8 cellular contexts compared by ENCODE assay signal in the genomic region with DNA sequence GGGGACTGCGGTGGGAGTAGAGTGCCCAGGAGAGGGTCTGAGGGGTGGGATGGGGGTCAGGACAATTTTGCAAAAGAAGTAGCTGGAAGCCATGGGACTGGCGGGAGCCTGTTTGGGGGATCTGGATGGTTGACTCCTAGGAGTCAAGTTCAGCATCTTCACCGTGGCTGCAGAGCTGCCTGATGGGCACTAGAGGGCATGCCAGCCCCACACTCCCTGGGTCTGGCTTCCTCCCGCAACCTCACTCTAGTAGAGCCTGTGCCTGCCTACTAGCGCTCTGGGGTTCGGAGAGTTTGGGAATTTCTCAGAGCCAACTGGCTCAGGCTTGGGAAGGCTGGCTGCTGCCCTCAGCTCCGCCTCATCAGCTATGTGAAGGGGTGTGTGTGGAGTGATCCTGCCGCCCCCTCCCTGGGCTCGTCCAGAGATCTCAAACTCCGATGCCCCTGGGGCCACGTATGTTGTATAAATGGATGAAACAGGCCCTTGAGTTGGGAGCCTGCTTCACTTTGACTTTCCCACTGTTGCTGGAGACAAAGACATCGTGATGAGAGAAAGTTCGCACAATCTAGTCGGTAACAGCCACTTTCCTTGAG.
A peak's percentile ranks its signal among the peaks of the same experiment; 100 is the strongest.
DNase-seq lines count a peak whose midpoint lies in the region; ATAC-seq and TF ChIP-seq lines count a peak whose summit lies in the region.

No MANE protein-coding gene starts in this region.

- H3K27ac ChIP-seq in VCaP: no peak overlapping the region

- DNase-seq in DMS53 treated with DMSO at 0.1 percent for 48 hours (lab: John Stamatoyannopoulos, UW; ENCODE audit: unreplicated experiment): peak; percentile 32
- peak; percentile 73 for DNase-seq in HCEC 1CT
- peak; percentile 65 for DNase-seq in NCI-H1694 treated with DMSO at 0.1 percent for 48 hours (lab: John Stamatoyannopoulos, UW)
- DNase-seq in T47D (ENCODE audit: low read depth in 1 of 2, low spot score in 1 of 2): peak; percentile 77 to 80
- DNase-seq in iris pigment epithelial cell (ENCODE audit: low read depth): peak; percentile 68
- DNase-seq in stimulated activated CD4-positive, alpha-beta T cell treated with anti-CD3 and anti-CD28 coated beads, Interleukin-1b, Interleukin-23, amount 100 ng/mL, for 4 hours (ENCODE audit: low read depth in 2 of 2): peak; percentile 56 to 62

- in situ Hi-C loops in T47D (cut with HindIII; ENCODE audit: low pct_unique_long_range_greater_than_20kb, low sequenced_read_pairs): no loop called here

- no peak for ATAC-seq in GM21515 (IDR thresholded peaks at IDR 0.05; ENCODE audit: unreplicated experiment)

- TF ChIP-seq CTCF in VCaP (conservative IDR thresholded peaks at IDR 0.05): peak; percentile 99
